Comparison of ENCODE assay signal across 26 cellular contexts in genomic region chr6:113148576-113148975, GRCh38.
A peak's percentile ranks its signal among the peaks of the same experiment; 100 is the strongest.
DNase-seq lines count a peak whose midpoint lies in the region; ATAC-seq and TF ChIP-seq lines count a peak whose summit lies in the region.
"Had no signal": no experiment of that assay in that cellular context is flagged by ENCODE, and none has a peak within 500 bp of the region (broad histone marks: within the 10 kb centered on the region; RNA-seq: fewer than 3 reads in every experiment).

No MANE protein-coding gene starts in this region.

- POLR2A ChIA-PET in PC-3 (lab: Charles Lee; ENCODE audit: unreplicated experiment), result no interaction called here

- H3K4me3 Mint-ChIP-seq in nephron, result no peak overlapping the region
- H3K4me3 Mint-ChIP-seq: CD4-positive, alpha-beta memory T cell had no signal

- H3K27ac ChIP-seq in PC-3 (ENCODE audit: low read length), result no peak overlapping the region
- H3K27ac ChIP-seq in adrenal gland, result no peak overlapping the region
- H3K27ac ChIP-seq in Karpas-422 (ENCODE audit: low read length), result no peak overlapping the region
- H3K27ac ChIP-seq: PC-9, SJCRH30 had no signal

- no peaks in the 10 kb centered on the region for H3K79me2 ChIP-seq in PC-3 (ENCODE audit: low read length)
- H3K79me2 ChIP-seq in Karpas-422 (ENCODE audit: low read length), result no peaks in the 10 kb centered on the region

- peaks cover 19% of the 10 kb centered on the region for H3K4me1 Mint-ChIP-seq in nephron
- H3K4me1 Mint-ChIP-seq: CD4-positive, alpha-beta memory T cell had no signal

- intact Hi-C loops in PC-3 (cut with micrococcal nuclease) (no loop called here), adrenal gland (cut with DNase I) (no loop called here)

- peaks cover 23% of the 10 kb centered on the region for H3K9me3 Mint-ChIP-seq in nephron

- CTCF ChIA-PET in PC-3 (lab: Charles Lee), result interaction anchor here (0.6 kb wide), 1 partner anchor 265 kb away, joined by 7 read pairs; no protein-coding TSS in a partner anchor

- DNase-seq in EH (ENCODE audit: low read depth) (peak; percentile 80), PC-3 (peak; percentile 34), fibroblast of mammary gland (ENCODE audit: low read depth) (peak; percentile 8), adrenal gland (no peak), COLO668 (lab: John Stamatoyannopoulos, UW; ENCODE audit: unreplicated experiment) (no peak), retina (no peak), Karpas-422 (no peak)
- DNase-seq: C1 segment of cervical spinal cord; Caco-2; CD4-positive, alpha-beta memory T cell; DMS79; H7; MG63; NCI-H1105 treated with DMSO at 0.1 percent for 48 hours; NCI-H2029; NCI-H446; NCI-H524 treated with DMSO at 0.1 percent for 48 hours; NCI-H82; NK-92 treated with Interleukin-12 subunit alpha and Interleukin-12 subunit beta, amount 100 ng/mL, for 24 hours; PC-9; SJCRH30 had no signal

- H3K36me3 Mint-ChIP-seq in nephron (ENCODE audit: low read depth), result peaks cover 4% of the 10 kb centered on the region
- H3K36me3 Mint-ChIP-seq: CD4-positive, alpha-beta memory T cell had no signal

- no peaks in the 10 kb centered on the region for H3F3A ChIP-seq in PC-3 (ENCODE audit: low read length, unreplicated experiment)

- H3K4me2 ChIP-seq in PC-3 (ENCODE audit: low read length) (no peak overlapping the region), Karpas-422 (ENCODE audit: low read depth, low read length, poor library complexity, severe bottlenecking) (no peak overlapping the region)
- H3K4me2 ChIP-seq: PC-9 had no signal

- no peaks in the 10 kb centered on the region for H3K27me3 ChIP-seq in PC-3 (ENCODE audit: low read length)
- H3K27me3 ChIP-seq in adrenal gland, result no peaks in the 10 kb centered on the region
- no peaks in the 10 kb centered on the region for H3K27me3 ChIP-seq in Karpas-422 (ENCODE audit: low read length)
- H3K27me3 ChIP-seq: MG63, SJCRH30 had no signal

- no peaks in the 10 kb centered on the region for H4K20me1 ChIP-seq in PC-3 (ENCODE audit: low read length)
- no peaks in the 10 kb centered on the region for H4K20me1 ChIP-seq in Karpas-422 (ENCODE audit: insufficient read depth, low read depth, low read length)

- TF ChIP-seq CTCF in PC-3 (conservative IDR thresholded peaks at IDR 0.05; ENCODE audit: low read depth, low read length) (no peak), fibroblast of mammary gland (conservative IDR thresholded peaks at IDR 0.05; ENCODE audit: control insufficient read depth, insufficient read depth, low read depth, low read length) (no peak), nephron (IDR thresholded peaks at IDR 0.05; ENCODE audit: unreplicated experiment in 3 of 3) (no peak), adrenal gland (IDR thresholded peaks at IDR 0.05) (no peak)

- H3K4me3 ChIP-seq in PC-3 (ENCODE audit: low read length) (no peak overlapping the region), fibroblast of mammary gland (ENCODE audit: control insufficient read depth, low read depth, low read length) (no peak overlapping the region), adrenal gland (no peak overlapping the region), Karpas-422 (ENCODE audit: low read length) (no peak overlapping the region)
- H3K4me3 ChIP-seq: K562, MG63, PC-9, SJCRH30 had no signal

- H3K4me1 ChIP-seq in PC-3 (ENCODE audit: insufficient read depth, low read length) (no peaks in the 10 kb centered on the region), adrenal gland (replicated peaks in 1 of 2) (no peaks in the 10 kb centered on the region), Karpas-422 (ENCODE audit: low read length) (no peaks in the 10 kb centered on the region)
- H3K4me1 ChIP-seq: Caco-2 had no signal

- no peaks in the 10 kb centered on the region for H3K27me3 Mint-ChIP-seq in nephron (ENCODE audit: low read depth)
- H3K27me3 Mint-ChIP-seq: CD4-positive, alpha-beta memory T cell had no signal

- H3K9me2 ChIP-seq in PC-3 (replicated peaks; ENCODE audit: low read length) (no peaks in the 10 kb centered on the region), Karpas-422 (replicated peaks; ENCODE audit: insufficient read depth, low read length) (no peaks in the 10 kb centered on the region)

- H3K9ac ChIP-seq in PC-3 (ENCODE audit: low read length) (no peak overlapping the region), Karpas-422 (ENCODE audit: low read length) (no peak overlapping the region)

- H3K27ac Mint-ChIP-seq in nephron, result peak overlapping the region in 2 of 3 experiments; percentile 11 to 79
- H3K27ac Mint-ChIP-seq: CD4-positive, alpha-beta memory T cell had no signal

- H3K36me3 ChIP-seq in PC-3 (ENCODE audit: low read depth, low read length), result no peaks in the 10 kb centered on the region
- H3K36me3 ChIP-seq in adrenal gland (replicated peaks in 1 of 2), result no peaks in the 10 kb centered on the region
- no peaks in the 10 kb centered on the region for H3K36me3 ChIP-seq in Karpas-422 (ENCODE audit: insufficient read depth, low read length)
- H3K36me3 ChIP-seq: MG63, SJCRH30 had no signal

- no peak for TF ChIP-seq POLR2A in adrenal gland (IDR thresholded peaks at IDR 0.05)

- peak; percentile 79 for ATAC-seq in PC-3
- ATAC-seq: HepG2, K562, Right ventricle myocardium inferior, SK-N-SH treated with all-trans-retinoic acid at 6 μM for 48 hours had no signal

- H3K9me3 ChIP-seq in PC-3 (ENCODE audit: low read length) (no peaks in the 10 kb centered on the region), adrenal gland (replicated peaks in 1 of 3) (no peaks in the 10 kb centered on the region), Karpas-422 (ENCODE audit: low read length) (no peaks in the 10 kb centered on the region)
- H3K9me3 ChIP-seq: Caco-2, SJCRH30 had no signal

- no TSS peak for BruUV-seq in PC-3 (replicated peaks; lab: Mats Ljungman, UMichigan)

- H2AFZ ChIP-seq in PC-3 (ENCODE audit: low read length) (no peak overlapping the region), Karpas-422 (ENCODE audit: low read length) (no peak overlapping the region)
- H2AFZ ChIP-seq: PC-9 had no signal

Comparison
In these comparisons a context has a peak if more than half of its experiments do, and no peak if none do; other contexts are left out.
1. DNase-seq: peak in EH (single experiment), PC-3 (single experiment) and fibroblast of mammary gland (single experiment); none in adrenal gland (0 of 7), COLO668 (single experiment), retina (single experiment) and Karpas-422 (single experiment).